In the genomic region with DNA sequence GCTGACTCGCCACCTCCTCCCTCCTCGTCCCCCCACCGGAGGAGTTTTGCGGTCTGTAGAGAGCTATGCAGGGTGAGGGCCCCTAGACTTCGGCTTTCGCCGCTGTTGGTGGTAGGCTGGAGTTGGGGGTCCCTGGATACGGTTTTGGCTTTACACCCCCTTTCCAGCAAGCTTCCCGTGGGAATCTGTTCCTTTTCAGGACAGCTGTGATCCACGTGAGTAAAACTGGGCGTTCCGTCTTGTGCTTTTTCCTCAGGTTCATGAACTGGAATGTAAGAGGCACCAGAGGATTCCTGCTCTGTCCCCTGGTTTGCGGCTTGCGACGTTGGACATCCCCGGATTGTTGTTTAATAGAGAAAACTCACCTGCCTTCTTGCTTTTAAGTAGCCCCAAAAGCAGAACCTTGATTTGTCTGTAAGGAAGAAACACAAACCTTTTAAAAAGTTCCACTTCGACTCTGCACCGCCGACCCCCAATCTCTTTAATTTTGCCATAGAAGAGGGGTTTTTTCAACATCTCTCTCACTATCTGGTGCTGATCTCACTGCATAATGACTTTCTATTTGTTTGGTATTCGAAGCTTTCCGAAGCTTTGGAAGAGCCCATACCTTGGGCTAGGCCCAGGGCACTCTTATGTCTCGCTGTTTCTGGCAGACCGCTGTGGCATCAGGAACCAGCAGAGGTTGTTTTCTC, we compare ENCODE assay signal across 8 cellular contexts. TPM values are rescaled to one million over a fixed set of nuclear protein-coding genes. Genes with fewer than 3 reads are reported as not detected.
A peak's percentile ranks its signal among the peaks of the same experiment; 100 is the strongest.
DNase-seq lines count a peak whose midpoint lies in the region; ATAC-seq and TF ChIP-seq lines count a peak whose summit lies in the region.

No MANE protein-coding gene starts in this region.

- CTCF ChIA-PET in OCI-LY7 (lab: Charles Lee; ENCODE audit: unreplicated experiment), result interaction anchor here (0.9 kb wide), 1 partner anchor 19 kb away, joined by 3 read pairs; no protein-coding TSS in a partner anchor

- POLR2A ChIA-PET in OCI-LY7 (lab: Charles Lee), result interaction anchor here (0.5 to 4.1 kb wide), 15 partner anchors 8 to 420 kb away, joined by 3 to 19 read pairs (median 4); a partner anchor contains a TSS

- H4K20me1 ChIP-seq in OCI-LY7 (ENCODE audit: insufficient read depth, low read length), result no peaks in the 10 kb centered on the region

- H3K4me3 ChIP-seq in OCI-LY7 (ENCODE audit: low read depth, low read length, poor library complexity, severe bottlenecking), result peak overlapping the region; percentile 85
- H3K4me3 ChIP-seq in coronary artery, result peak overlapping the region; percentile 80
- H3K4me3 ChIP-seq in tibial nerve, result peak overlapping the region; percentile 57 to 92 (median 71)

- no peak for TF ChIP-seq CTCF in OCI-LY7 (conservative IDR thresholded peaks at IDR 0.05; ENCODE audit: low read length)
- no peak for TF ChIP-seq CTCF in coronary artery (IDR thresholded peaks at IDR 0.05)
- TF ChIP-seq CTCF in tibial nerve (IDR thresholded peaks at IDR 0.05), result no peak

- peaks cover 65% of the 10 kb centered on the region for H3K79me2 ChIP-seq in OCI-LY7 (ENCODE audit: insufficient read depth, low read depth, low read length)

- H3K4me2 ChIP-seq in OCI-LY7 (ENCODE audit: low read length), result peak overlapping the region; percentile 89

- H2AFZ ChIP-seq in OCI-LY7 (ENCODE audit: low read length), result peak overlapping the region; percentile 78; the same call in 1 of the 2 replicates

- no peaks in the 10 kb centered on the region for H3K27me3 ChIP-seq in tibial nerve

- intact Hi-C loops in OCI-LY7 (cut with micrococcal nuclease; ENCODE audit: unreplicated experiment), result loop anchor here (1.0 to 5.0 kb wide), 6 partner anchors 77 to 684 kb away; a partner anchor contains a TSS

- peaks cover 43% of the 10 kb centered on the region for H3K4me1 ChIP-seq in OCI-LY7 (ENCODE audit: insufficient read depth, low read length, poor library complexity, severe bottlenecking)
- H3K4me1 ChIP-seq in tibial nerve, result peaks cover 0 to 49% (median 15%) of the 10 kb centered on the region in 4 donors

- TF ChIP-seq EP300 in tibial nerve (IDR thresholded peaks at IDR 0.05), result no peak

- TSS peak; percentile 79 for BruUV-seq in OCI-LY7 (replicated peaks; lab: Mats Ljungman, UMichigan)

- no peak for ATAC-seq in HG03097 (IDR thresholded peaks at IDR 0.05; ENCODE audit: low FRiP score, unreplicated experiment)
- ATAC-seq in GM21526 (IDR thresholded peaks at IDR 0.05; ENCODE audit: low FRiP score, unreplicated experiment), result no peak

- no peaks in the 10 kb centered on the region for H3K9me2 ChIP-seq in OCI-LY7 (ENCODE audit: insufficient read depth, low read length)

- no peaks in the 10 kb centered on the region for H3K9me3 ChIP-seq in OCI-LY7 (ENCODE audit: low read length)
- no peaks in the 10 kb centered on the region for H3K9me3 ChIP-seq in tibial nerve

- H3K36me3 ChIP-seq in OCI-LY7 (ENCODE audit: insufficient read depth, low read length) (peaks cover 18% of the 10 kb centered on the region), tibial nerve (peaks cover 0 to 11% (median 0%) of the 10 kb centered on the region in 3 donors)

- DNase-seq in DMS53 treated with DMSO at 0.1 percent for 48 hours (lab: John Stamatoyannopoulos, UW; ENCODE audit: unreplicated experiment) (peak; percentile 41), H4 (ENCODE audit: low spot score) (peak; percentile 23), OCI-LY7 (ENCODE audit: low spot score) (peak; percentile 34), coronary artery (ENCODE audit: low spot score) (no peak), lung microvascular endothelial cell (ENCODE audit: low read depth in 2 of 2) (peak; percentile 25 to 65), tibial nerve (ENCODE audit: low spot score in 2 of 2) (no peak)

- TF ChIP-seq POLR2A in tibial nerve (IDR thresholded peaks at IDR 0.05), result no peak

- 4 to 6% methylated on average over 23 of the region's 23 CpGs for WGBS in tibial nerve, 2 donors

- H3K27ac ChIP-seq in OCI-LY7 (ENCODE audit: low read depth, low read length, poor library complexity, severe bottlenecking), result peak overlapping the region; percentile 81
- peak overlapping the region; percentile 87 to 92 for H3K27ac ChIP-seq in coronary artery
- H3K27ac ChIP-seq in tibial nerve, result peak overlapping the region; percentile 92 to 99 (median 96)

RNA-seq across cellular contexts. Expression of a gene that starts 0.5 kb away (rescaled TPM):
- total RNA-seq in H4 (2014; rRNA removed; shearing (Covaris generic)), result 26.4 and 31.5 TPM in 2 replicates
- 38.7 and 52.2 TPM in 2 replicates for total RNA-seq in OCI-LY7 (2014; rRNA removed; shearing (Covaris generic))
- total RNA-seq in OCI-LY7 (2022), result 45.2 and 53.6 TPM in 2 replicates
- total RNA-seq in lung microvascular endothelial cell, result 19.4 and 23.1 TPM in 2 replicates
- 10 to 100 TPM; 20.5 to 31.2 (median 25.8) TPM for total RNA-seq in tibial nerve

RNA-seq across cellular contexts. Expression of a gene that starts 1.1 kb away (rescaled TPM):
- total RNA-seq in H4 (2014; rRNA removed; shearing (Covaris generic)), result 21.2 and 27.9 TPM in 2 replicates
- total RNA-seq in OCI-LY7 (2014; rRNA removed; shearing (Covaris generic)), result 50.8 and 59.4 TPM in 2 replicates
- total RNA-seq in OCI-LY7 (2022), result 42.2 and 47.4 TPM in 2 replicates
- 39.2 and 43.7 TPM in 2 replicates for total RNA-seq in lung microvascular endothelial cell
- 10 to 100 TPM; 14.9 to 29.7 (median 20.2) TPM for total RNA-seq in tibial nerve

Comparison
In these comparisons a context has a peak if more than half of its experiments do, and no peak if none do; other contexts are left out.
1. DNase-seq: peak in DMS53 treated with DMSO at 0.1 percent for 48 hours (single experiment), H4 (single experiment), OCI-LY7 (single experiment) and lung microvascular endothelial cell (2 of 2); none in coronary artery (single experiment) and tibial nerve (0 of 2).
2. Peak in every context shown above with its lines, with median percentiles within 50 percentile points of each other: H3K27ac ChIP-seq and H3K4me3 ChIP-seq.